In genomic region chr12:41473441-41473840, GRCh38 we compare ENCODE assay signal across 18 cellular contexts.
A peak's percentile ranks its signal among the peaks of the same experiment; 100 is the strongest.
DNase-seq lines count a peak whose midpoint lies in the region; TF ChIP-seq lines count a peak whose summit lies in the region.
"Had no signal": no experiment of that assay in that cellular context is flagged by ENCODE, and none has a peak within 500 bp of the region (broad histone marks: within the 10 kb centered on the region; RNA-seq: fewer than 3 reads in every experiment).

No MANE protein-coding gene starts in this region.

- H4K20me1 ChIP-seq in MM.1S (ENCODE audit: insufficient read depth, low read length), result no peaks in the 10 kb centered on the region

- peaks cover 23% of the 10 kb centered on the region for H3F3A ChIP-seq in MM.1S (ENCODE audit: insufficient read depth, low read length)

- H3K9me2 ChIP-seq in MM.1S (replicated peaks; ENCODE audit: insufficient read depth, low read length), result no peaks in the 10 kb centered on the region

- H3K27me3 ChIP-seq in MM.1S (replicated peaks; ENCODE audit: insufficient read depth, low read length) (no peaks in the 10 kb centered on the region), neuronal stem cell (ENCODE audit: control insufficient read depth in 3 of 3, insufficient read depth in 3 of 3, low read depth in 1 of 3, low read length in 3 of 3) (no peaks in the 10 kb centered on the region), brain microvascular endothelial cell (replicated peaks) (no peaks in the 10 kb centered on the region)
- H3K27me3 ChIP-seq: BE2C, MG63 had no signal

- no peak overlapping the region for H2BK5ac ChIP-seq in neuronal stem cell (ENCODE audit: low read length)

- H3K27ac ChIP-seq in MM.1S (ENCODE audit: low read length) (peak overlapping the region; percentile 71; the same call in 1 of the 2 replicates), neuronal stem cell (replicated peaks; ENCODE audit: low read length) (no peak overlapping the region), brain microvascular endothelial cell (no peak overlapping the region)

- H3K9ac ChIP-seq in MM.1S (ENCODE audit: low read length) (peak overlapping the region; percentile 11; the same call in 1 of the 2 replicates), neuronal stem cell (ENCODE audit: low read depth, low read length, poor library complexity) (no peak overlapping the region)

- no CpG with 5 or more reads among the region's 1 CpG for WGBS in neuronal stem cell (ENCODE audit: extremely low coverage in 2 of 2, insufficient read length in 2 of 2, insufficient replicate concordance in 1 of 2), 2 donors

- H3K79me1 ChIP-seq in neuronal stem cell (ENCODE audit: low read depth, low read length), result no peaks in the 10 kb centered on the region

- H3K4ac ChIP-seq in neuronal stem cell (ENCODE audit: low read length), result no peak overlapping the region

- TF ChIP-seq CTCF in MM.1S (IDR thresholded peaks at IDR 0.05; ENCODE audit: low read length) (no peak), brain microvascular endothelial cell (IDR thresholded peaks at IDR 0.05; ENCODE audit: low read depth, low read length, missing control alignments) (no peak)

- H3K36me3 ChIP-seq in MM.1S (replicated peaks; ENCODE audit: insufficient read depth, low read length), result no peaks in the 10 kb centered on the region
- H3K36me3 ChIP-seq in neuronal stem cell (replicated peaks in 1 of 2; ENCODE audit: control insufficient read depth in 2 of 2, insufficient read depth in 2 of 2, low read length in 2 of 2), result no peaks in the 10 kb centered on the region
- no peaks in the 10 kb centered on the region for H3K36me3 ChIP-seq in brain microvascular endothelial cell (replicated peaks)
- H3K36me3 ChIP-seq: BE2C, MG63 had no signal

- H3K4me1 ChIP-seq in MM.1S (ENCODE audit: low read length), result peaks cover 57% of the 10 kb centered on the region
- peaks cover 0 to 2% of the 10 kb centered on the region in 2 donors for H3K4me1 ChIP-seq in neuronal stem cell (ENCODE audit: control insufficient read depth in 2 of 2, insufficient read depth in 1 of 2, low read depth in 1 of 2, low read length in 2 of 2)
- H3K4me1 ChIP-seq: BE2C had no signal

- H4K91ac ChIP-seq in neuronal stem cell (ENCODE audit: low read depth, low read length, poor library complexity), result no peak overlapping the region

- H3K4me3 ChIP-seq in MM.1S (ENCODE audit: low read length) (peak overlapping the region; percentile 1; the same call in 1 of the 2 replicates), neuronal stem cell (ENCODE audit: low read length in 2 of 2) (no peak overlapping the region), brain microvascular endothelial cell (ENCODE audit: low read depth, low read length) (no peak overlapping the region)
- H3K4me3 ChIP-seq: MG63 had no signal

- DNase-seq in COR-L47 (lab: John Stamatoyannopoulos, UW) (peak; percentile 10), MM.1S (peak; percentile 81), RPMI8226 (peak; percentile 76), neuronal stem cell (ENCODE audit: low spot score) (no peak), NCI-H2171 treated with DMSO at 0.1 percent for 48 hours (lab: John Stamatoyannopoulos, UW) (no peak), brain microvascular endothelial cell (no peak), MV-4-11 (lab: John Stamatoyannopoulos, UW) (no peak)
- DNase-seq: BE2C, DMS 273 treated with DMSO at 0.1 percent for 48 hours, H9, HFFc6, MG63, NCI-H1092, NCI-H1436, NCI-H2029, NCI-H446 treated with DMSO at 0.1 percent for 48 hours, Right ventricle myocardium superior, T1000 had no signal

- H3K23ac ChIP-seq in neuronal stem cell (ENCODE audit: low read depth, low read length, poor library complexity), result no peak overlapping the region

- H3K79me2 ChIP-seq in MM.1S (ENCODE audit: low read length), result no peaks in the 10 kb centered on the region

- H2BK15ac ChIP-seq in neuronal stem cell (ENCODE audit: low read length), result no peak overlapping the region

- no peak overlapping the region for H3K14ac ChIP-seq in neuronal stem cell (ENCODE audit: low read length)

- peak overlapping the region; percentile 40; the same call in 1 of the 2 replicates for H3K4me2 ChIP-seq in MM.1S (ENCODE audit: low read depth, low read length)
- H3K4me2 ChIP-seq in neuronal stem cell (ENCODE audit: insufficient read depth, low read length, poor library complexity, severe bottlenecking), result no peak overlapping the region

- no peak overlapping the region for H3K18ac ChIP-seq in neuronal stem cell (ENCODE audit: low read length)

- H2BK12ac ChIP-seq in neuronal stem cell (ENCODE audit: low read length), result no peak overlapping the region

- no peak overlapping the region for H2BK120ac ChIP-seq in neuronal stem cell (ENCODE audit: low read depth, low read length)

- H2AFZ ChIP-seq in MM.1S (ENCODE audit: low read length) (no peak overlapping the region), neuronal stem cell (ENCODE audit: low read length) (peak overlapping the region; percentile 26)

- in situ Hi-C loops in brain microvascular endothelial cell (cut with HindIII; ENCODE audit: low pct_ligation_motif_present, low sequenced_read_pairs), result no loop called here

- H2AK5ac ChIP-seq in neuronal stem cell (ENCODE audit: low read depth, low read length), result no peak overlapping the region

- no peaks in the 10 kb centered on the region for H3K9me3 ChIP-seq in MM.1S (replicated peaks; ENCODE audit: insufficient read depth, low read length)
- no peaks in the 10 kb centered on the region for H3K9me3 ChIP-seq in neuronal stem cell (replicated peaks in 1 of 2; ENCODE audit: control insufficient read depth in 2 of 2, insufficient read depth in 1 of 2, low read depth in 1 of 2, low read length in 2 of 2)
- H3K9me3 ChIP-seq: BE2C, MG63 had no signal

- H4K8ac ChIP-seq in neuronal stem cell (ENCODE audit: low read depth, low read length), result no peak overlapping the region

Comparison
In these comparisons a context has a peak if more than half of its experiments do, and no peak if none do; other contexts are left out.
1. DNase-seq: peak in COR-L47 (single experiment), MM.1S (single experiment) and RPMI8226 (single experiment); none in neuronal stem cell (single experiment), NCI-H2171 treated with DMSO at 0.1 percent for 48 hours (single experiment), brain microvascular endothelial cell (single experiment) and MV-4-11 (single experiment).